Comparison of ENCODE assay signal across 1 cellular context in the genomic region with DNA sequence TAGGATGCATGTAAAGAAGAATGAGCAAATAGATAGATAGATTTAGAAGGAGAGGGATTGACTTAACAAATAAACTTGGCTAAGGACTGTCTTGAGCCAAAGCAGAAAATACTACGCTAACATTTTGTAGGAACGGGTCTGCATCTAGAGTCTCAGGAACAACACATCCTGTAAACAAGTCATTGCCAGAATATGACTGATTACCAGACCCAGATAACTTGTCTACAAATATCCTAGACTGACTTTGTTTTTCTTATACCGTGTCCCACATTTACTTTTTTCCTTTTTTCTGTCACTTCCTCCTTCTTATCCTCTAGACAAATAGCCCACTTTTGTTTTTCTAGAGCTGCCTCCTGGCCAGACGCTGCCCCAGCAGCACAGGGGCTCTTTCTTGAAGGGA.
TF ChIP-seq lines count a peak whose summit lies in the region.

No MANE protein-coding gene starts in this region.

TF ChIP-seq in WTC11, 78 proteins besides CTCF, POLR2A, EP300 and RAD21 (continued from another document):
- TF ChIP-seq SP1 (CRISPR knock-in tag; conservative IDR thresholded peaks at IDR 0.05) = no peak
- no peak for TF ChIP-seq PRRX2 (CRISPR knock-in tag; IDR thresholded peaks at IDR 0.05)
- no peak for TF ChIP-seq EMX1 (CRISPR knock-in tag; IDR thresholded peaks at IDR 0.05)
- TF ChIP-seq ATF1 (CRISPR knock-in tag; IDR thresholded peaks at IDR 0.05) = no peak
- TF ChIP-seq ESRRA (CRISPR knock-in tag; IDR thresholded peaks at IDR 0.05; ENCODE audit: borderline replicate concordance) = no peak
- TF ChIP-seq, protein P1, sequence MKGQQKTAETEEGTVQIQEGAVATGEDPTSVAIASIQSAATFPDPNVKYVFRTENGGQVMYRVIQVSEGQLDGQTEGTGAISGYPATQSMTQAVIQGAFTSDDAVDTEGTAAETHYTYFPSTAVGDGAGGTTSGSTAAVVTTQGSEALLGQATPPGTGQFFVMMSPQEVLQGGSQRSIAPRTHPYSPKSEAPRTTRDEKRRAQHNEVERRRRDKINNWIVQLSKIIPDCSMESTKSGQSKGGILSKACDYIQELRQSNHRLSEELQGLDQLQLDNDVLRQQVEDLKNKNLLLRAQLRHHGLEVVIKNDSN (CRISPR knock-in tag; IDR thresholded peaks at IDR 0.05) = no peak
- no peak for TF ChIP-seq CREM (CRISPR knock-in tag; IDR thresholded peaks at IDR 0.05)
- no peak for TF ChIP-seq PREB (CRISPR knock-in tag; IDR thresholded peaks at IDR 0.05; ENCODE audit: borderline replicate concordance)
- TF ChIP-seq MYBL2 (CRISPR knock-in tag; IDR thresholded peaks at IDR 0.05) = no peak
